ENCODE assay signal across 1 cellular context in genomic region chr11:17351510-17352176, GRCh38.
TF ChIP-seq lines count a peak whose summit lies in the region.

Gene NCR3LG1, plus strand, starts transcription at chr11:17351800. Its CDS starts 170 bp downstream, at chr11:17351970.

TF ChIP-seq in SK-N-SH, 30 proteins besides CTCF, POLR2A, EP300 and RAD21 (continued from another document):
- TF ChIP-seq ZBTB33 (IDR thresholded peaks at IDR 0.05; ENCODE audit: borderline replicate concordance, low read depth): 0 out of 2 replicates have a peak, but pooled peaks have one; percentile 39
- TF ChIP-seq SIN3A (IDR thresholded peaks at IDR 0.05; ENCODE audit: borderline replicate concordance, low read depth, low read length): peak; percentile 9; the same call in 1 of the 2 replicates
- TF ChIP-seq, protein P1, sequence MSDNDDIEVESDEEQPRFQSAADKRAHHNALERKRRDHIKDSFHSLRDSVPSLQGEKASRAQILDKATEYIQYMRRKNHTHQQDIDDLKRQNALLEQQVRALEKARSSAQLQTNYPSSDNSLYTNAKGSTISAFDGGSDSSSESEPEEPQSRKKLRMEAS (IDR thresholded peaks at IDR 0.05; ENCODE audit: low read depth): peak; percentile 77
- no peak for TF ChIP-seq JUND (IDR thresholded peaks at IDR 0.05)
- TF ChIP-seq CHD2 (IDR thresholded peaks at IDR 0.05; ENCODE audit: low read length, partially characterized antibody): no peak
- TF ChIP-seq GATA2 (CRISPR knock-in tag; IDR thresholded peaks at IDR 0.05): no peak
